Comparison of ENCODE assay signal across 12 cellular contexts in genomic region chr4:119517361-119518229, GRCh38.
DNase-seq lines count a peak whose midpoint lies in the region; TF ChIP-seq lines count a peak whose summit lies in the region.
"Had no signal": no experiment of that assay in that cellular context is flagged by ENCODE, and none has a peak within 500 bp of the region (broad histone marks: within the 10 kb centered on the region; RNA-seq: fewer than 3 reads in every experiment).

No MANE protein-coding gene starts in this region.

- no peaks in the 10 kb centered on the region for H3K9me3 ChIP-seq in right atrium auricular region
- no peaks in the 10 kb centered on the region for H3K9me3 ChIP-seq in sigmoid colon

- no peaks in the 10 kb centered on the region for H3K27me3 ChIP-seq in right atrium auricular region
- no peaks in the 10 kb centered on the region for H3K27me3 ChIP-seq in sigmoid colon

- TF ChIP-seq CTCF in right atrium auricular region (IDR thresholded peaks at IDR 0.05) (no peak), sigmoid colon (IDR thresholded peaks at IDR 0.05) (no peak)

- DNase-seq in EH (ENCODE audit: low read depth) = peak; percentile 97
- DNase-seq in astrocyte of the hippocampus (ENCODE audit: low read depth, low spot score) = peak; percentile 26
- DNase-seq in right atrium auricular region (ENCODE audit: low spot score) = no peak
- no peak for DNase-seq in sigmoid colon
- no peak for DNase-seq in NOMO-1 (lab: John Stamatoyannopoulos, UW; ENCODE audit: unreplicated experiment in 2 of 2)
- no peak for DNase-seq in DMS114 treated with DMSO at 0.1 percent for 48 hours (lab: John Stamatoyannopoulos, UW; ENCODE audit: unreplicated experiment)
- no peak for DNase-seq in NCI-H2107 treated with DMSO at 0.1 percent for 48 hours (lab: John Stamatoyannopoulos, UW; ENCODE audit: unreplicated experiment)
- DNase-seq in mucosa of gallbladder (ENCODE audit: low spot score) = no peak
- DNase-seq: activated effector memory CD4-positive, alpha-beta T cell treated with Interleukin-2 at 50 U/mL for 16 hours; Kasumi-1; naive thymus-derived CD8-positive, alpha-beta T cell; NCI-H345 had no signal

- H3K36me3 ChIP-seq in right atrium auricular region = peaks cover 13% of the 10 kb centered on the region
- H3K36me3 ChIP-seq in sigmoid colon = peaks cover 0 to 82% (median 11%) of the 10 kb centered on the region in 4 donors

- peaks cover 0 to 15% of the 10 kb centered on the region in 2 donors for H3K4me1 ChIP-seq in right atrium auricular region
- H3K4me1 ChIP-seq in sigmoid colon = peaks cover 0 to 43% (median 29%) of the 10 kb centered on the region in 4 donors

- no peak for TF ChIP-seq EP300 in sigmoid colon (IDR thresholded peaks at IDR 0.05)

- H3K27ac ChIP-seq in right atrium auricular region (peak overlapping the region; percentile 1 to 28), sigmoid colon (peak overlapping the region in 3 of 4 donors; percentile 33 to 56 (median 48))

- no peak overlapping the region for H3K4me3 ChIP-seq in right atrium auricular region
- no peak overlapping the region for H3K4me3 ChIP-seq in sigmoid colon

- WGBS in sigmoid colon, 2 donors = 65 to 78% methylated on average over 2 of the region's 2 CpGs

- intact Hi-C loops in sigmoid colon (cut with DNase I) = no loop called here

- TF ChIP-seq POLR2A in sigmoid colon (IDR thresholded peaks at IDR 0.05) = no peak

Comparison
In these comparisons a context has a peak if more than half of its experiments do, and no peak if none do; other contexts are left out.
1. DNase-seq: peak in EH (single experiment) and astrocyte of the hippocampus (single experiment); none in right atrium auricular region (single experiment), sigmoid colon (single experiment), NOMO-1 (0 of 2), DMS114 treated with DMSO at 0.1 percent for 48 hours (single experiment), NCI-H2107 treated with DMSO at 0.1 percent for 48 hours (single experiment) and mucosa of gallbladder (single experiment).